ENCODE assay signal across 9 cellular contexts in genomic region chr1:230270940-230271325, GRCh38.
DNase-seq lines count a peak whose midpoint lies in the region; ATAC-seq, FAIRE-seq and TF ChIP-seq lines count a peak whose summit lies in the region.
"Had no signal": no experiment of that assay in that cellular context is flagged by ENCODE, and none has a peak within 500 bp of the region (broad histone marks: within the 10 kb centered on the region; RNA-seq: fewer than 3 reads in every experiment).

No MANE protein-coding gene starts in this region.

- H3K36me3 Mint-ChIP-seq in activated naive CD4-positive, alpha-beta T cell treated with anti-CD3 and anti-CD28 coated beads, Interleukin-2, amount 50 U/mL, for 72 hours, result peaks cover 0 to 21% of the 10 kb centered on the region in 2 donors
- peaks cover 0 to 14% (median 8%) of the 10 kb centered on the region in 3 donors for H3K36me3 Mint-ChIP-seq in naive thymus-derived CD8-positive, alpha-beta T cell

- H3K4me1 Mint-ChIP-seq in naive thymus-derived CD8-positive, alpha-beta T cell, result peaks cover 20 to 54% (median 44%) of the 10 kb centered on the region in 4 donors

- H3K4me3 Mint-ChIP-seq in naive thymus-derived CD8-positive, alpha-beta T cell, result peak overlapping the region in 8 of 10 donors; percentile 1 to 77 (median 60)
- H3K4me3 Mint-ChIP-seq: endodermal cell had no signal

- H3K36me3 ChIP-seq in DOHH2 (ENCODE audit: control insufficient read depth, low read length), result peaks cover 16% of the 10 kb centered on the region

- no peaks in the 10 kb centered on the region for H3K9me2 ChIP-seq in DOHH2 (replicated peaks; ENCODE audit: control insufficient read depth, low read length)

- no peaks in the 10 kb centered on the region for H3K27me3 Mint-ChIP-seq in naive thymus-derived CD8-positive, alpha-beta T cell

- DNase-seq in activated naive CD4-positive, alpha-beta T cell treated with anti-CD3 and anti-CD28 coated beads, Interleukin-2, amount 50 U/mL, for 72 hours (ENCODE audit: low spot score in 2 of 2), result peak in 1 of 2 donors; percentile 54
- DNase-seq in naive thymus-derived CD8-positive, alpha-beta T cell, result peak in 1 of 10 donors; percentile 24
- DNase-seq in GM12892 (ENCODE audit: insufficient read length) (no peak), hepatic stellate cell (ENCODE audit: low spot score) (no peak), kidney tubule cell (ENCODE audit: low spot score) (no peak)
- DNase-seq: endodermal cell had no signal

- no peak for FAIRE-seq in GM12892 (lab: Jason Lieb, UNC)

- peak overlapping the region; percentile 78 for H3K27ac ChIP-seq in DOHH2 (ENCODE audit: low read depth, low read length)

- H3F3A ChIP-seq in DOHH2 (ENCODE audit: control insufficient read depth, insufficient read depth), result peaks cover 29% of the 10 kb centered on the region

- H3K4me1 ChIP-seq in DOHH2 (ENCODE audit: control insufficient read depth, low read length), result peaks cover 65% of the 10 kb centered on the region

- peak overlapping the region; percentile 46 for H3K4me3 ChIP-seq in DOHH2 (ENCODE audit: low read length)

- no peaks in the 10 kb centered on the region for H3K27me3 ChIP-seq in DOHH2 (ENCODE audit: control insufficient read depth, low read length)

- ATAC-seq in HG02678 (IDR thresholded peaks at IDR 0.05; ENCODE audit: unreplicated experiment) (peak; percentile 27), GM21825 (IDR thresholded peaks at IDR 0.05; ENCODE audit: unreplicated experiment) (no peak)
- ATAC-seq in activated naive CD4-positive, alpha-beta T cell treated with anti-CD3 and anti-CD28 coated beads, Interleukin-2, amount 50 U/mL, for 72 hours, result peak; percentile 17 to 52
- peak in 1 of 2 donors; percentile 23 for ATAC-seq in naive thymus-derived CD8-positive, alpha-beta T cell

- no peaks in the 10 kb centered on the region for H3K9me3 Mint-ChIP-seq in activated naive CD4-positive, alpha-beta T cell treated with anti-CD3 and anti-CD28 coated beads, Interleukin-2, amount 50 U/mL, for 72 hours
- H3K9me3 Mint-ChIP-seq in naive thymus-derived CD8-positive, alpha-beta T cell, result no peaks in the 10 kb centered on the region
- H3K9me3 Mint-ChIP-seq: endodermal cell had no signal

- no peaks in the 10 kb centered on the region for H3K9me3 ChIP-seq in DOHH2 (ENCODE audit: control insufficient read depth, insufficient read depth, low read length)

- no peaks in the 10 kb centered on the region for H4K20me1 ChIP-seq in DOHH2 (ENCODE audit: control insufficient read depth, insufficient read depth, low read depth, low read length)

- POLR2A ChIA-PET in naive thymus-derived CD8-positive, alpha-beta T cell (lab: Charles Lee), result no interaction called here

- TF ChIP-seq POLR2A in GM12892 (IDR thresholded peaks at IDR 0.05; ENCODE audit: low read depth, low read length), result no peak

- H3K79me2 ChIP-seq in DOHH2 (ENCODE audit: control insufficient read depth, low read length), result no peaks in the 10 kb centered on the region

- H3K4me2 ChIP-seq in DOHH2 (ENCODE audit: low read length), result peak overlapping the region; percentile 55

- no peak for TF ChIP-seq CTCF in DOHH2 (IDR thresholded peaks at IDR 0.05; ENCODE audit: low read depth, low read length, poor library complexity, severe bottlenecking)

- peak overlapping the region; percentile 78 to 85 for H3K27ac Mint-ChIP-seq in activated naive CD4-positive, alpha-beta T cell treated with anti-CD3 and anti-CD28 coated beads, Interleukin-2, amount 50 U/mL, for 72 hours
- peak overlapping the region in 7 of 10 donors; percentile 51 to 92 (median 86) for H3K27ac Mint-ChIP-seq in naive thymus-derived CD8-positive, alpha-beta T cell
- H3K27ac Mint-ChIP-seq: endodermal cell had no signal
